1 cellular context compared by ENCODE assay signal in the genomic region with DNA sequence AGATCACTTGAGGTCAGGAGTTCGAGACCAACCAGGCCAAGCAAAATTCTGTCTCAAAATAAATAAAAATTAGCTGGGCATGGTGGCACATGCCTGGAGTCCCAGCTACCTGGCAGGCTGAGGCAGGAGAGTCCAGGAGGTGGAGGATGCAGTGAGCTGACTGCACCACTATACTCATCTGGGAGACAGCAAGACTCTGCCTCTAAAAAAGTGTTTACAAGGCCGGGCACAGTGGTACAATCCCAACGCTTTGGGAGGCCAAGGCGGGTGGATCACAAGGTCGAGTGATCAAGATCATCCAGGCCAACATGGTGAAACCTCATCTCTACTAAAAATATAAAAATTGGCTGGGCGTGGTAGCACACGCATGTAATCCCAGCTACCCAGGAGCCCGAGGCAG.
TF ChIP-seq lines count a peak whose summit lies in the region.

No MANE protein-coding gene starts in this region.

TF ChIP-seq in WTC11, 78 proteins besides CTCF, POLR2A, EP300 and RAD21 (continued from another document):
- TF ChIP-seq KAT7 (CRISPR knock-in tag; IDR thresholded peaks at IDR 0.05; ENCODE audit: borderline replicate concordance) = no peak
- peak; percentile 49; the same call in 1 of the 2 replicates for TF ChIP-seq PRRX2 (CRISPR knock-in tag; IDR thresholded peaks at IDR 0.05)
- TF ChIP-seq JUN (CRISPR knock-in tag; IDR thresholded peaks at IDR 0.05) = no peak
- TF ChIP-seq, protein P1, sequence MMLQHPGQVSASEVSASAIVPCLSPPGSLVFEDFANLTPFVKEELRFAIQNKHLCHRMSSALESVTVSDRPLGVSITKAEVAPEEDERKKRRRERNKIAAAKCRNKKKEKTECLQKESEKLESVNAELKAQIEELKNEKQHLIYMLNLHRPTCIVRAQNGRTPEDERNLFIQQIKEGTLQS (CRISPR knock-in tag; conservative IDR thresholded peaks at IDR 0.05) = no peak
- no peak for TF ChIP-seq SMAD4 (CRISPR knock-in tag; IDR thresholded peaks at IDR 0.05)
- peak; percentile 12; the same call in 1 of the 2 replicates for TF ChIP-seq ZNF416 (CRISPR knock-in tag; IDR thresholded peaks at IDR 0.05)
- TF ChIP-seq, protein P2, sequence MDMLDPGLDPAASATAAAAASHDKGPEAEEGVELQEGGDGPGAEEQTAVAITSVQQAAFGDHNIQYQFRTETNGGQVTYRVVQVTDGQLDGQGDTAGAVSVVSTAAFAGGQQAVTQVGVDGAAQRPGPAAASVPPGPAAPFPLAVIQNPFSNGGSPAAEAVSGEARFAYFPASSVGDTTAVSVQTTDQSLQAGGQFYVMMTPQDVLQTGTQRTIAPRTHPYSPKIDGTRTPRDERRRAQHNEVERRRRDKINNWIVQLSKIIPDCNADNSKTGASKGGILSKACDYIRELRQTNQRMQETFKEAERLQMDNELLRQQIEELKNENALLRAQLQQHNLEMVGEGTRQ (CRISPR knock-in tag; IDR thresholded peaks at IDR 0.05) = no peak
- TF ChIP-seq, protein P3, sequence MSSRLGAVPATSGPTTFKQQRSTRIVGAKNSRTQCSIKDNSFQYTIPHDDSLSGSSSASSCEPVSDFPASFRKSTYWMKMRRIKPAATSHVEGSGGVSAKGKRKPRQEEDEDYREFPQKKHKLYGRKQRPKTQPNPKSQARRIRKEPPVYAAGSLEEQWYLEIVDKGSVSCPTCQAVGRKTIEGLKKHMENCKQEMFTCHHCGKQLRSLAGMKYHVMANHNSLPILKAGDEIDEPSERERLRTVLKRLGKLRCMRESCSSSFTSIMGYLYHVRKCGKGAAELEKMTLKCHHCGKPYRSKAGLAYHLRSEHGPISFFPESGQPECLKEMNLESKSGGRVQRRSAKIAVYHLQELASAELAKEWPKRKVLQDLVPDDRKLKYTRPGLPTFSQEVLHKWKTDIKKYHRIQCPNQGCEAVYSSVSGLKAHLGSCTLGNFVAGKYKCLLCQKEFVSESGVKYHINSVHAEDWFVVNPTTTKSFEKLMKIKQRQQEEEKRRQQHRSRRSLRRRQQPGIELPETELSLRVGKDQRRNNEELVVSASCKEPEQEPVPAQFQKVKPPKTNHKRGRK (CRISPR knock-in tag; IDR thresholded peaks at IDR 0.05; ENCODE audit: borderline replicate concordance) = no peak
- peak; percentile 52; the same call in 1 of the 2 replicates for TF ChIP-seq NFATC4 (CRISPR knock-in tag; IDR thresholded peaks at IDR 0.05)
- TF ChIP-seq, protein P4, sequence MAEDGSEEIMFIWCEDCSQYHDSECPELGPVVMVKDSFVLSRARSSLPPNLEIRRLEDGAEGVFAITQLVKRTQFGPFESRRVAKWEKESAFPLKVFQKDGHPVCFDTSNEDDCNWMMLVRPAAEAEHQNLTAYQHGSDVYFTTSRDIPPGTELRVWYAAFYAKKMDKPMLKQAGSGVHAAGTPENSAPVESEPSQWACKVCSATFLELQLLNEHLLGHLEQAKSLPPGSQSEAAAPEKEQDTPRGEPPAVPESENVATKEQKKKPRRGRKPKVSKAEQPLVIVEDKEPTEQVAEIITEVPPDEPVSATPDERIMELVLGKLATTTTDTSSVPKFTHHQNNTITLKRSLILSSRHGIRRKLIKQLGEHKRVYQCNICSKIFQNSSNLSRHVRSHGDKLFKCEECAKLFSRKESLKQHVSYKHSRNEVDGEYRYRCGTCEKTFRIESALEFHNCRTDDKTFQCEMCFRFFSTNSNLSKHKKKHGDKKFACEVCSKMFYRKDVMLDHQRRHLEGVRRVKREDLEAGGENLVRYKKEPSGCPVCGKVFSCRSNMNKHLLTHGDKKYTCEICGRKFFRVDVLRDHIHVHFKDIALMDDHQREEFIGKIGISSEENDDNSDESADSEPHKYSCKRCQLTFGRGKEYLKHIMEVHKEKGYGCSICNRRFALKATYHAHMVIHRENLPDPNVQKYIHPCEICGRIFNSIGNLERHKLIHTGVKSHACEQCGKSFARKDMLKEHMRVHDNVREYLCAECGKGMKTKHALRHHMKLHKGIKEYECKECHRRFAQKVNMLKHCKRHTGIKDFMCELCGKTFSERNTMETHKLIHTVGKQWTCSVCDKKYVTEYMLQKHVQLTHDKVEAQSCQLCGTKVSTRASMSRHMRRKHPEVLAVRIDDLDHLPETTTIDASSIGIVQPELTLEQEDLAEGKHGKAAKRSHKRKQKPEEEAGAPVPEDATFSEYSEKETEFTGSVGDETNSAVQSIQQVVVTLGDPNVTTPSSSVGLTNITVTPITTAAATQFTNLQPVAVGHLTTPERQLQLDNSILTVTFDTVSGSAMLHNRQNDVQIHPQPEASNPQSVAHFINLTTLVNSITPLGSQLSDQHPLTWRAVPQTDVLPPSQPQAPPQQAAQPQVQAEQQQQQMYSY (CRISPR knock-in tag; IDR thresholded peaks at IDR 0.05) = no peak
- no peak for TF ChIP-seq TP53 (CRISPR knock-in tag; IDR thresholded peaks at IDR 0.05)
- TF ChIP-seq NR3C1 (CRISPR knock-in tag; conservative IDR thresholded peaks at IDR 0.05; ENCODE audit: low read depth) = no peak
